ENCODE assay signal across 18 cellular contexts in genomic region chr1:35111106-35111505, GRCh38. TPM values are rescaled to one million over a fixed set of nuclear protein-coding genes. Genes with fewer than 3 reads are reported as not detected.
DNase-seq lines count a peak whose midpoint lies in the region; ATAC-seq, FAIRE-seq and TF ChIP-seq lines count a peak whose summit lies in the region.
"Had no signal": no experiment of that assay in that cellular context is flagged by ENCODE, and none has a peak within 500 bp of the region (broad histone marks: within the 10 kb centered on the region; RNA-seq: fewer than 3 reads in every experiment).

No MANE protein-coding gene starts in this region.

- no peak for TF ChIP-seq EP300 in A549 (IDR thresholded peaks at IDR 0.05)

- ATAC-seq in A549: peak; percentile 56 to 59; a peak in 2 of 6 replicates
- no peak for ATAC-seq in HG02678 (IDR thresholded peaks at IDR 0.05; ENCODE audit: unreplicated experiment)
- no peak for ATAC-seq in GM19463 (IDR thresholded peaks at IDR 0.05; ENCODE audit: unreplicated experiment)
- ATAC-seq: stimulated activated naive CD8-positive, alpha-beta T cell treated with anti-CD3 and anti-CD28 coated beads, Interleukin-15, amount 100 ng/mL, for 72 hours had no signal

- intact Hi-C loops in uterus (cut with DNase I; ENCODE audit: low total_unique reads): no loop called here

- POLR2A ChIA-PET in A549 (lab: Yijun Ruan, JAX): no interaction called here

- peaks cover 30% of the 10 kb centered on the region for H3K36me3 ChIP-seq in GM23248 (ENCODE audit: low read depth)
- no peaks in the 10 kb centered on the region for H3K36me3 ChIP-seq in uterus

- no peak for FAIRE-seq in A549 (lab: Jason Lieb, UNC)

- H3K4me2 ChIP-seq in A549: no peak overlapping the region; the same call in 2 of the 3 replicates
- H3K4me2 ChIP-seq in GM23248 (ENCODE audit: unreplicated experiment): no peak overlapping the region

- CTCF ChIA-PET in A549 (lab: Yijun Ruan, JAX): no interaction called here

- no peaks in the 10 kb centered on the region for H3K9me3 ChIP-seq in A549
- H3K9me3 ChIP-seq in GM23248 (ENCODE audit: low read depth): no peaks in the 10 kb centered on the region
- no peaks in the 10 kb centered on the region for H3K9me3 ChIP-seq in uterus
- H3K9me3 ChIP-seq: adrenal gland, neutrophil, SJCRH30 had no signal

- no peak overlapping the region for H3K4me3 ChIP-seq in A549
- no peak overlapping the region for H3K4me3 ChIP-seq in GM23248
- no peak overlapping the region for H3K4me3 ChIP-seq in fibroblast of the aortic adventitia (ENCODE audit: low read depth, low read length)
- H3K4me3 ChIP-seq in uterus: no peak overlapping the region
- H3K4me3 ChIP-seq: adrenal gland, dorsolateral prefrontal cortex, SJCRH30 had no signal

- TF ChIP-seq CTCF in A549 (IDR thresholded peaks at IDR 0.05) (no peak), fibroblast of the aortic adventitia (IDR thresholded peaks at IDR 0.05; ENCODE audit: insufficient read depth, low read length) (no peak), uterus (IDR thresholded peaks at IDR 0.05) (no peak)

- peaks cover 11% of the 10 kb centered on the region for H3K4me1 ChIP-seq in A549
- H3K4me1 ChIP-seq in GM23248 (ENCODE audit: insufficient read depth): peaks cover 7% of the 10 kb centered on the region
- H3K4me1 ChIP-seq in uterus: no peaks in the 10 kb centered on the region
- H3K4me1 ChIP-seq: adrenal gland, SJCRH30 had no signal

- WGBS in A549 (ENCODE audit: missing lambda C conversion rate): 73% methylated on average over 1 of the region's 1 CpG
- WGBS in GM23248 (ENCODE audit: low coverage in 1 of 2, low lambda C conversion rate in 2 of 2, missing lambda C conversion rate in 2 of 2), 2 experiments: 74 to 85% methylated on average over 1 of the region's 1 CpG

- H4K20me1 ChIP-seq in GM23248 (ENCODE audit: insufficient read depth): no peaks in the 10 kb centered on the region

- TF ChIP-seq POLR2A in A549 (IDR thresholded peaks at IDR 0.05; ENCODE audit: low read length): no peak
- TF ChIP-seq POLR2A in uterus (IDR thresholded peaks at IDR 0.05): no peak

- DNase-seq in A549 (ENCODE audit: low read depth in 1 of 2, low spot score in 1 of 2): peak; percentile 8 to 23
- DNase-seq in GM23248: peak; percentile 83
- peak; percentile 82 for DNase-seq in amniotic epithelial cell (ENCODE audit: low read depth)
- peak; percentile 65 for DNase-seq in fibroblast of the aortic adventitia (ENCODE audit: low read depth)
- no peak for DNase-seq in uterus
- DNase-seq in activated gamma-delta T cell treated with Interleukin-2 at 50 U/mL for 16 hours: no peak
- DNase-seq: activated CD4-positive, alpha-beta T cell treated with anti-CD3 and anti-CD28 coated beads, Interleukin-2, amount 10 ng/mL, durations not matched to agents 7 days and 5 days; activated T-cell treated with anti-CD3 and anti-CD28 coated beads, Interleukin-2, amount 50 U/mL, for 24 hours; adrenal gland; AML-193; dorsolateral prefrontal cortex; immature natural killer cell; midbrain; SJCRH30; stimulated activated naive CD8-positive, alpha-beta T cell treated with anti-CD3 and anti-CD28 coated beads, Interleukin-15, amount 100 ng/mL, for 72 hours had no signal

- H2AFZ ChIP-seq in GM23248: no peak overlapping the region

- no peaks in the 10 kb centered on the region for H3F3A ChIP-seq in GM23248 (ENCODE audit: insufficient read depth)

- H3K27ac ChIP-seq in A549 (no peak overlapping the region), GM23248 (no peak overlapping the region), uterus (no peak overlapping the region)
- H3K27ac ChIP-seq: adrenal gland, dorsolateral prefrontal cortex, neutrophil, SJCRH30 had no signal

- in situ Hi-C loops in GM23248 (cut with MboI): no loop called here

- H3K27me3 ChIP-seq in GM23248 (replicated peaks; ENCODE audit: insufficient read depth) (no peaks in the 10 kb centered on the region), uterus (no peaks in the 10 kb centered on the region)
- H3K27me3 ChIP-seq: adrenal gland, dorsolateral prefrontal cortex, neutrophil, SJCRH30 had no signal

- no peaks in the 10 kb centered on the region for H3K79me2 ChIP-seq in GM23248 (ENCODE audit: insufficient read depth)

- no peaks in the 10 kb centered on the region for H3K9me2 ChIP-seq in GM23248 (ENCODE audit: insufficient read depth)

- no peak for TF ChIP-seq RAD21 in A549 (conservative IDR thresholded peaks at IDR 0.05 in 1 of 2, IDR thresholded peaks at IDR 0.05 in 1 of 2)

- no peak overlapping the region for H3K9ac ChIP-seq in GM23248

TF ChIP-seq in A549, 52 proteins besides CTCF, POLR2A, EP300 and RAD21:
- no peak for TF ChIP-seq FOSL2 (IDR thresholded peaks at IDR 0.05)
- peak; percentile 10; the same call in 1 of the 2 replicates for TF ChIP-seq FOSL2 (CRISPR knock-in tag; IDR thresholded peaks at IDR 0.05)
- TF ChIP-seq, protein P1, sequence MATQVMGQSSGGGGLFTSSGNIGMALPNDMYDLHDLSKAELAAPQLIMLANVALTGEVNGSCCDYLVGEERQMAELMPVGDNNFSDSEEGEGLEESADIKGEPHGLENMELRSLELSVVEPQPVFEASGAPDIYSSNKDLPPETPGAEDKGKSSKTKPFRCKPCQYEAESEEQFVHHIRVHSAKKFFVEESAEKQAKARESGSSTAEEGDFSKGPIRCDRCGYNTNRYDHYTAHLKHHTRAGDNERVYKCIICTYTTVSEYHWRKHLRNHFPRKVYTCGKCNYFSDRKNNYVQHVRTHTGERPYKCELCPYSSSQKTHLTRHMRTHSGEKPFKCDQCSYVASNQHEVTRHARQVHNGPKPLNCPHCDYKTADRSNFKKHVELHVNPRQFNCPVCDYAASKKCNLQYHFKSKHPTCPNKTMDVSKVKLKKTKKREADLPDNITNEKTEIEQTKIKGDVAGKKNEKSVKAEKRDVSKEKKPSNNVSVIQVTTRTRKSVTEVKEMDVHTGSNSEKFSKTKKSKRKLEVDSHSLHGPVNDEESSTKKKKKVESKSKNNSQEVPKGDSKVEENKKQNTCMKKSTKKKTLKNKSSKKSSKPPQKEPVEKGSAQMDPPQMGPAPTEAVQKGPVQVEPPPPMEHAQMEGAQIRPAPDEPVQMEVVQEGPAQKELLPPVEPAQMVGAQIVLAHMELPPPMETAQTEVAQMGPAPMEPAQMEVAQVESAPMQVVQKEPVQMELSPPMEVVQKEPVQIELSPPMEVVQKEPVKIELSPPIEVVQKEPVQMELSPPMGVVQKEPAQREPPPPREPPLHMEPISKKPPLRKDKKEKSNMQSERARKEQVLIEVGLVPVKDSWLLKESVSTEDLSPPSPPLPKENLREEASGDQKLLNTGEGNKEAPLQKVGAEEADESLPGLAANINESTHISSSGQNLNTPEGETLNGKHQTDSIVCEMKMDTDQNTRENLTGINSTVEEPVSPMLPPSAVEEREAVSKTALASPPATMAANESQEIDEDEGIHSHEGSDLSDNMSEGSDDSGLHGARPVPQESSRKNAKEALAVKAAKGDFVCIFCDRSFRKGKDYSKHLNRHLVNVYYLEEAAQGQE (IDR thresholded peaks at IDR 0.05): no peak
TF ChIP-seq in A549: peak in this region for 1.

RNA-seq across cellular contexts. Expression of gene ZMYM1, which starts 31.9 kb away (rescaled TPM):
- polyA plus RNA-seq in A549 (2011; rRNA removed): 14.4 and 16.8 TPM in 2 replicates
- polyA plus RNA-seq in A549 (2012; cell fraction: cytosol; rRNA removed): 2.9 and 3.2 TPM in 2 replicates
- polyA plus RNA-seq in A549 (2012; cell fraction: nucleus; rRNA removed): 3.4 and 3.8 TPM in 2 replicates
- 5.6 to 7.3 TPM (median 6.5 TPM) in 3 replicates for polyA plus RNA-seq in A549 (2017; fragmentation: RNase III; extraction: RNeasy Plus Mini Kit Qiagen cat#74134 plus additional on column Dnase treatment)
- 12.1 and 19.2 TPM in 2 replicates for polyA minus RNA-seq in A549 (2011; rRNA and poly(A)+ RNA removed)
- total RNA-seq in GM23248 (2014; rRNA removed; shearing (Covaris generic)): 13.5 and 13.6 TPM in 2 replicates
- 9.5 and 9.7 TPM in 2 replicates for polyA plus RNA-seq in GM23248 (2016; fragmentation: Nextera tagmentation; extraction: Ambion mirVana)
- 7.2 and 35.1 TPM in 2 replicates for total RNA-seq in fibroblast of the aortic adventitia (ENCODE audit: low replicate concordance)
- total RNA-seq in uterus: 10 to 100 TPM; 25.9 to 56.0 (median 39.6) TPM

Comparison
In these comparisons a context has a peak if more than half of its experiments do, and no peak if none do; other contexts are left out.
1. ATAC-seq: peak in A549 (2 of 2); none in HG02678 (single experiment) and GM19463 (single experiment).
2. DNase-seq: peak in A549 (2 of 2), GM23248 (single experiment), amniotic epithelial cell (single experiment) and fibroblast of the aortic adventitia (single experiment); none in uterus (0 of 2) and activated gamma-delta T cell treated with Interleukin-2 at 50 U/mL for 16 hours (single experiment).